39 cellular contexts compared by ENCODE assay signal in the genomic region with DNA sequence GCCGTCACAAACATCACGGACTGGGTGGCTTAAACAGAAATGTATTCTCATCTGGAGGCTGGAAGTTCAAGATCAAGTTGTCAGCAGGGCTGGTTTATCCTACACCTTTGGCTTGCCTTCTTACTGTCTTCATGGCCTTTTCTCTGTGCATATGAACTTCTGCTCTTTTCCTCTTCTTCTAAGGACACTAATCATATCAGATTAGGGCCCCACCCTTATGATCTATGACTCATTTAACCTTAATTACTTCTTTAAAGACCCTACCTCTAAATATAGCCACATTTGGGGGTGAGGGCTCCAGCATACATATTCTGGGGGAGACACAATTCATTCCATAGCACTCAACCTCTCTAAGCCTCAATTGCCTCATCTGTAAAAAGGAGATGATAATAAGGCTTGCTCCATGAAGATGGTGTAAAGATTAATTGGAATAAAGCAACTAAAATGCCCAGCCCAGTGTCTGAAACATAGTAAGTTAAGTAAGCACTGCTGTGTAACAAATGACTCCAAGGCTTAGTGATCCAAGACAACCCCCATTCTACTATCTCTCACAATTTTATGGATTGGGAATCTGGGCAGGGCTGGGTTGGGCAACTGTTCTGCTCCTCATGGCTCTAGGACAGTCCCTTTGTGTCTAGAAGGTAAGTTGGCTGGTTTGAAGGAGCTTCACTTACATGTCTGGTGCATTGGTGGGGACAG.
"Had no signal": no experiment of that assay in that cellular context is flagged by ENCODE, and none has a peak within 500 bp of the region (broad histone marks: within the 10 kb centered on the region; RNA-seq: fewer than 3 reads in every experiment).

No MANE protein-coding gene starts in this region.

- H3K4me3 Mint-ChIP-seq: activated naive CD4-positive, alpha-beta T cell treated with anti-CD3 and anti-CD28 coated beads for 36 hours; activated naive CD4-positive, alpha-beta T cell treated with anti-CD3 and anti-CD28 coated beads, Interleukin-2, amount 10 ng/mL, durations not matched to agents 7 days and 5 days; activated naive CD4-positive, alpha-beta T cell treated with anti-CD3 and anti-CD28 coated beads, Interleukin-2, amount 50 U/mL, for 24 hours; activated naive CD8-positive, alpha-beta T cell; activated naive CD8-positive, alpha-beta T cell treated with anti-CD3 and anti-CD28 coated beads for 36 hours; activated naive CD8-positive, alpha-beta T cell treated with anti-CD3 and anti-CD28 coated beads, Interleukin-2, amount 10 ng/mL, durations not matched to agents 7 days and 5 days; activated naive CD8-positive, alpha-beta T cell treated with anti-CD3 and anti-CD28 coated beads, Interleukin-2, amount 50 U/mL, for 24 hours; activated T-cell treated with anti-CD3 and anti-CD28 coated beads, Interleukin-2, amount 50 U/mL, for 24 hours; activated T-cell treated with anti-CD3 and anti-CD28 coated beads, Interleukin-2, amount 50 U/mL, for 4 hours; activated T-cell treated with anti-CD3 and anti-CD28 coated beads, Interleukin-2, amount 50 U/mL, for 72 hours; activated T-helper 1 cell treated with anti-CD3 and anti-CD28 coated beads, Interleukin-12 subunit alpha, Interleukin-12 subunit beta, Interleukin-2, Interleukin-4 antibody, amounts not matched to agents 30 ng/mL and 10 ng/mL and 1 ng/mL, durations not matched to agents 14 hours and 24 hours and 36 hours; activated T-helper 17 cell treated with anti-CD3 and anti-CD28 coated beads, Interleukin-2, amount 50 U/mL, for 72 hours; brain; central memory CD8-positive, alpha-beta T cell had no signal

- H3K9me3 Mint-ChIP-seq: activated naive CD4-positive, alpha-beta T cell treated with anti-CD3 and anti-CD28 coated beads, Interleukin-2, amount 10 ng/mL, durations not matched to agents 7 days and 5 days; activated naive CD8-positive, alpha-beta T cell treated with anti-CD3 and anti-CD28 coated beads, Interleukin-2, amount 10 ng/mL, durations not matched to agents 7 days and 5 days had no signal

- H3K4me3 ChIP-seq: adrenal gland, ascending aorta, body of pancreas, breast epithelium, cardiac muscle cell had no signal

- H3K27ac ChIP-seq: adrenal gland, ascending aorta, body of pancreas, brain microvascular endothelial cell, breast epithelium, cardiac muscle cell had no signal

- H3K4me1 ChIP-seq: adrenal gland, ascending aorta, breast epithelium had no signal

- H3K9me3 ChIP-seq: adrenal gland, ascending aorta, body of pancreas, breast epithelium had no signal

- H3K36me3 ChIP-seq: adrenal gland, ascending aorta, brain microvascular endothelial cell, breast epithelium, cardiac muscle cell had no signal

- H3K36me3 Mint-ChIP-seq: activated naive CD4-positive, alpha-beta T cell treated with anti-CD3 and anti-CD28 coated beads, Interleukin-2, amount 10 ng/mL, durations not matched to agents 7 days and 5 days; activated naive CD4-positive, alpha-beta T cell treated with anti-CD3 and anti-CD28 coated beads, Interleukin-2, amount 50 U/mL, for 24 hours; activated naive CD8-positive, alpha-beta T cell treated with anti-CD3 and anti-CD28 coated beads for 36 hours; activated naive CD8-positive, alpha-beta T cell treated with anti-CD3 and anti-CD28 coated beads, Interleukin-2, amount 10 ng/mL, durations not matched to agents 7 days and 5 days; brain had no signal

- H3K4me1 Mint-ChIP-seq: activated naive CD4-positive, alpha-beta T cell treated with anti-CD3 and anti-CD28 coated beads, Interleukin-2, amount 10 ng/mL, durations not matched to agents 7 days and 5 days; activated naive CD4-positive, alpha-beta T cell treated with anti-CD3 and anti-CD28 coated beads, Interleukin-2, amount 50 U/mL, for 24 hours; activated naive CD8-positive, alpha-beta T cell treated with anti-CD3 and anti-CD28 coated beads for 36 hours; activated naive CD8-positive, alpha-beta T cell treated with anti-CD3 and anti-CD28 coated beads, Interleukin-2, amount 10 ng/mL, durations not matched to agents 7 days and 5 days; activated naive CD8-positive, alpha-beta T cell treated with anti-CD3 and anti-CD28 coated beads, Interleukin-2, amount 50 U/mL, for 24 hours; activated T-helper 17 cell treated with anti-CD3 and anti-CD28 coated beads, Interleukin-2, amount 50 U/mL, for 72 hours; central memory CD8-positive, alpha-beta T cell had no signal

- H3K27me3 ChIP-seq: adrenal gland, ascending aorta, body of pancreas, brain microvascular endothelial cell, breast epithelium, cardiac muscle cell had no signal

- ATAC-seq: activated naive CD4-positive, alpha-beta T cell treated with anti-CD3 and anti-CD28 coated beads, Interleukin-2, amount 50 U/mL, for 72 hours; activated naive CD8-positive, alpha-beta T cell treated with anti-CD3 and anti-CD28 coated beads, Interleukin-2, amount 50 U/mL, for 24 hours; activated T-cell treated with anti-CD3 and anti-CD28 coated beads, Interleukin-2, amount 50 U/mL, for 4 hours; activated T-cell treated with anti-CD3 and anti-CD28 coated beads, Interleukin-2, amount 50 U/mL, for 72 hours; activated T-helper 17 cell treated with anti-CD3 and anti-CD28 coated beads, Interleukin-2, amount 50 U/mL, for 72 hours; body of pancreas had no signal

- DNase-seq: activated effector memory CD4-positive, alpha-beta T cell treated with anti-CD3 and anti-CD28 coated beads, Interleukin-2, amount 50 U/mL, for 16 hours; activated effector memory CD4-positive, alpha-beta T cell treated with Interleukin-2 at 50 U/mL for 16 hours; activated gamma-delta T cell; activated gamma-delta T cell treated with Interleukin-2 at 50 U/mL for 16 hours; activated naive CD4-positive, alpha-beta T cell; activated naive CD4-positive, alpha-beta T cell treated with anti-CD3 and anti-CD28 coated beads for 36 hours; activated naive CD4-positive, alpha-beta T cell treated with anti-CD3 and anti-CD28 coated beads, Interleukin-2, amount 10 ng/mL, durations not matched to agents 7 days and 5 days; activated naive CD4-positive, alpha-beta T cell treated with anti-CD3 and anti-CD28 coated beads, Interleukin-2, amount 50 U/mL, for 16 hours; activated naive CD4-positive, alpha-beta T cell treated with Interleukin-2 at 50 U/mL for 16 hours; activated naive CD8-positive, alpha-beta T cell treated with anti-CD3 and anti-CD28 coated beads for 36 hours; activated naive CD8-positive, alpha-beta T cell treated with anti-CD3 and anti-CD28 coated beads, Interleukin-2, amount 10 ng/mL, durations not matched to agents 7 days and 5 days; activated naive CD8-positive, alpha-beta T cell treated with anti-CD3 and anti-CD28 coated beads, Interleukin-2, amount 50 U/mL, for 24 hours; activated T-cell treated with anti-CD3 and anti-CD28 coated beads, Interleukin-2, amount 50 U/mL, for 1 hour; activated T-cell treated with anti-CD3 and anti-CD28 coated beads, Interleukin-2, amount 50 U/mL, for 24 hours; activated T-cell treated with anti-CD3 and anti-CD28 coated beads, Interleukin-2, amount 50 U/mL, for 4 hours; activated T-cell treated with anti-CD3 and anti-CD28 coated beads, Interleukin-2, amount 50 U/mL, for 48 hours; activated T-cell treated with anti-CD3 and anti-CD28 coated beads, Interleukin-2, amount 50 U/mL, for 72 hours; adrenal gland; amniotic stem cell; amygdala; anterior cingulate cortex; aorta; body of pancreas; brain microvascular endothelial cell; caudate nucleus; central memory CD4-positive, alpha-beta T cell; cerebellar nuclear complex had no signal

- H3K27me3 Mint-ChIP-seq: activated naive CD4-positive, alpha-beta T cell treated with anti-CD3 and anti-CD28 coated beads, Interleukin-2, amount 10 ng/mL, durations not matched to agents 7 days and 5 days; activated naive CD4-positive, alpha-beta T cell treated with anti-CD3 and anti-CD28 coated beads, Interleukin-2, amount 50 U/mL, for 24 hours; activated naive CD8-positive, alpha-beta T cell; activated naive CD8-positive, alpha-beta T cell treated with anti-CD3 and anti-CD28 coated beads for 36 hours; activated naive CD8-positive, alpha-beta T cell treated with anti-CD3 and anti-CD28 coated beads, Interleukin-2, amount 50 U/mL, for 24 hours; activated T-cell treated with anti-CD3 and anti-CD28 coated beads, Interleukin-2, amount 50 U/mL, for 24 hours; activated T-helper 17 cell treated with anti-CD3 and anti-CD28 coated beads, Interleukin-2, amount 50 U/mL, for 72 hours; central memory CD8-positive, alpha-beta T cell had no signal

- FAIRE-seq: astrocyte had no signal

- H3K27ac Mint-ChIP-seq: activated naive CD4-positive, alpha-beta T cell treated with anti-CD3 and anti-CD28 coated beads for 36 hours; activated naive CD4-positive, alpha-beta T cell treated with anti-CD3 and anti-CD28 coated beads, Interleukin-2, amount 10 ng/mL, durations not matched to agents 7 days and 5 days; activated naive CD4-positive, alpha-beta T cell treated with anti-CD3 and anti-CD28 coated beads, Interleukin-2, amount 50 U/mL, for 24 hours; activated naive CD4-positive, alpha-beta T cell treated with anti-CD3 and anti-CD28 coated beads, Interleukin-2, amount 50 U/mL, for 72 hours; activated naive CD8-positive, alpha-beta T cell; activated naive CD8-positive, alpha-beta T cell treated with anti-CD3 and anti-CD28 coated beads for 36 hours; activated naive CD8-positive, alpha-beta T cell treated with anti-CD3 and anti-CD28 coated beads, Interleukin-2, amount 10 ng/mL, durations not matched to agents 7 days and 5 days; activated naive CD8-positive, alpha-beta T cell treated with anti-CD3 and anti-CD28 coated beads, Interleukin-2, amount 50 U/mL, for 24 hours; activated T-cell treated with anti-CD3 and anti-CD28 coated beads, Interleukin-2, amount 50 U/mL, for 24 hours; activated T-cell treated with anti-CD3 and anti-CD28 coated beads, Interleukin-2, amount 50 U/mL, for 72 hours; activated T-helper 1 cell treated with anti-CD3 and anti-CD28 coated beads, Interleukin-12 subunit alpha, Interleukin-12 subunit beta, Interleukin-2, Interleukin-4 antibody, amounts not matched to agents 30 ng/mL and 10 ng/mL and 1 ng/mL, durations not matched to agents 14 hours and 24 hours and 36 hours; activated T-helper 17 cell treated with anti-CD3 and anti-CD28 coated beads, Interleukin-2, amount 50 U/mL, for 72 hours; activated T-helper 2 cell treated with anti-CD3 and anti-CD28 coated beads, Interferon-gamma antibody, Interleukin-2, Interleukin-4, amounts not matched to agents 10 μg/mL and 5 μg/mL and 100 μg/mL, durations not matched to agents 14 hours and 24 hours and 36 hours; brain had no signal
